ENCODE assay signal across 1 cellular context in the genomic region with DNA sequence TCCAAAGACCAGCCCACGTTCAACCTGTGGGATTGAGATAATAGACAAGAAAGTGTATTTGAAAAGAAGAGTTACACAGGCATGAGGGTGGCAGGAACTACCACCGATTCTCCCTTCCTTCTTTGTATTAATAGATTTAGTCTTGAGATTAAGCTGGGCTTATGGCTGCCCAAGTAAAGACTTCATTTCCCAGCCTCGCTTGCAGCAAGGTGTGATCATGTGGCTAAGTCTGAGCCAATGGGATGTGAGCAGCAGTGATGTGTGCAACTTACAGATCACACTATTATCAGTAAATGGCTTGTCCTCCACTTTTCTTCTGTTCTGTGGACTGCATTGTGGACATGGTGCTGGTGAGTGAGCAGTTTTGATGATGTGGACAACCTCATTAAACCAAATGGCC.
TF ChIP-seq lines count a peak whose summit lies in the region.

No MANE protein-coding gene starts in this region.

TF ChIP-seq in K562, 482 proteins besides CTCF, POLR2A, EP300 and RAD21 (continued from another document and continues in another):
- TF ChIP-seq, protein P1, sequence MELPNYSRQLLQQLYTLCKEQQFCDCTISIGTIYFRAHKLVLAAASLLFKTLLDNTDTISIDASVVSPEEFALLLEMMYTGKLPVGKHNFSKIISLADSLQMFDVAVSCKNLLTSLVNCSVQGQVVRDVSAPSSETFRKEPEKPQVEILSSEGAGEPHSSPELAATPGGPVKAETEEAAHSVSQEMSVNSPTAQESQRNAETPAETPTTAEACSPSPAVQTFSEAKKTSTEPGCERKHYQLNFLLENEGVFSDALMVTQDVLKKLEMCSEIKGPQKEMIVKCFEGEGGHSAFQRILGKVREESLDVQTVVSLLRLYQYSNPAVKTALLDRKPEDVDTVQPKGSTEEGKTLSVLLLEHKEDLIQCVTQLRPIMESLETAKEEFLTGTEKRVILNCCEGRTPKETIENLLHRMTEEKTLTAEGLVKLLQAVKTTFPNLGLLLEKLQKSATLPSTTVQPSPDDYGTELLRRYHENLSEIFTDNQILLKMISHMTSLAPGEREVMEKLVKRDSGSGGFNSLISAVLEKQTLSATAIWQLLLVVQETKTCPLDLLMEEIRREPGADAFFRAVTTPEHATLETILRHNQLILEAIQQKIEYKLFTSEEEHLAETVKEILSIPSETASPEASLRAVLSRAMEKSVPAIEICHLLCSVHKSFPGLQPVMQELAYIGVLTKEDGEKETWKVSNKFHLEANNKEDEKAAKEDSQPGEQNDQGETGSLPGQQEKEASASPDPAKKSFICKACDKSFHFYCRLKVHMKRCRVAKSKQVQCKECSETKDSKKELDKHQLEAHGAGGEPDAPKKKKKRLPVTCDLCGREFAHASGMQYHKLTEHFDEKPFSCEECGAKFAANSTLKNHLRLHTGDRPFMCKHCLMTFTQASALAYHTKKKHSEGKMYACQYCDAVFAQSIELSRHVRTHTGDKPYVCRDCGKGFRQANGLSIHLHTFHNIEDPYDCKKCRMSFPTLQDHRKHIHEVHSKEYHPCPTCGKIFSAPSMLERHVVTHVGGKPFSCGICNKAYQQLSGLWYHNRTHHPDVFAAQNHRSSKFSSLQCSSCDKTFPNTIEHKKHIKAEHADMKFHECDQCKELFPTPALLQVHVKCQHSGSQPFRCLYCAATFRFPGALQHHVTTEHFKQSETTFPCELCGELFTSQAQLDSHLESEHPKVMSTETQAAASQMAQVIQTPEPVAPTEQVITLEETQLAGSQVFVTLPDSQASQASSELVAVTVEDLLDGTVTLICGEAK (IDR thresholded peaks at IDR 0.05): no peak
- TF ChIP-seq, protein P1 (CRISPR knock-in tag; IDR thresholded peaks at IDR 0.05): no peak
- TF ChIP-seq GTF2B (IDR thresholded peaks at IDR 0.05; ENCODE audit: extremely low read depth, insufficient read length): no peak
- no peak for TF ChIP-seq NFATC3 (IDR thresholded peaks at IDR 0.05)
- no peak for TF ChIP-seq PTBP1 (IDR thresholded peaks at IDR 0.05; ENCODE audit: low read depth, low read length)
- no peak for TF ChIP-seq KLF6 (CRISPR knock-in tag; IDR thresholded peaks at IDR 0.05; ENCODE audit: borderline replicate concordance)
- TF ChIP-seq CREM (IDR thresholded peaks at IDR 0.05; ENCODE audit: low read depth): peak; percentile 65; the same call in 1 of the 2 replicates
- TF ChIP-seq KDM5B (IDR thresholded peaks at IDR 0.05; ENCODE audit: insufficient replicate concordance, low read depth, low read length): no peak
- no peak for TF ChIP-seq ZNF280A (IDR thresholded peaks at IDR 0.05; ENCODE audit: low read depth, partially characterized antibody)
- TF ChIP-seq HNRNPK (IDR thresholded peaks at IDR 0.05; ENCODE audit: low read depth, low read length, poor library complexity, severe bottlenecking): no peak
- TF ChIP-seq MBD2 (IDR thresholded peaks at IDR 0.05; ENCODE audit: borderline replicate concordance, low read depth): 0 out of 2 replicates have a peak, but pooled peaks have one; percentile 26
- TF ChIP-seq PCBP1 (IDR thresholded peaks at IDR 0.05; ENCODE audit: low read depth, low read length, poor library complexity, severe bottlenecking): no peak
- TF ChIP-seq YY1 (IDR thresholded peaks at IDR 0.05; ENCODE audit: borderline replicate concordance in 1 of 3, control insufficient read depth in 1 of 3, extremely low read depth in 1 of 3, insufficient read depth in 3 of 3, insufficient read length in 1 of 3, insufficient replicate concordance in 2 of 3, low read depth in 1 of 3, low read length in 2 of 3): peak; percentile 47 to 94 (median 82)
- 0 out of 2 replicates have a peak, but pooled peaks have one; percentile 41 for TF ChIP-seq L3MBTL2 (IDR thresholded peaks at IDR 0.05)
- TF ChIP-seq NRF1 (conservative IDR thresholded peaks at IDR 0.05 in 1 of 2, IDR thresholded peaks at IDR 0.05 in 1 of 2): 0 out of 4 replicates have a peak, but pooled peaks of 1 of the 2 experiments have one; percentile 11
- peak; percentile 91 for TF ChIP-seq HCFC1 (IDR thresholded peaks at IDR 0.05; ENCODE audit: low read depth, low read length)
- TF ChIP-seq PBX2 (CRISPR knock-in tag; IDR thresholded peaks at IDR 0.05; ENCODE audit: low read depth): no peak
- no peak for TF ChIP-seq PBX2 (tag; conservative IDR thresholded peaks at IDR 0.05; ENCODE audit: low read depth)
- TF ChIP-seq ZNF354B (CRISPR knock-in tag; IDR thresholded peaks at IDR 0.05): no peak
- no peak for TF ChIP-seq E2F8 (IDR thresholded peaks at IDR 0.05; ENCODE audit: low read depth, partially characterized antibody)
- peak; percentile 89 for TF ChIP-seq RAD51 (IDR thresholded peaks at IDR 0.05; ENCODE audit: borderline replicate concordance, low read depth)
- TF ChIP-seq, protein P2, sequence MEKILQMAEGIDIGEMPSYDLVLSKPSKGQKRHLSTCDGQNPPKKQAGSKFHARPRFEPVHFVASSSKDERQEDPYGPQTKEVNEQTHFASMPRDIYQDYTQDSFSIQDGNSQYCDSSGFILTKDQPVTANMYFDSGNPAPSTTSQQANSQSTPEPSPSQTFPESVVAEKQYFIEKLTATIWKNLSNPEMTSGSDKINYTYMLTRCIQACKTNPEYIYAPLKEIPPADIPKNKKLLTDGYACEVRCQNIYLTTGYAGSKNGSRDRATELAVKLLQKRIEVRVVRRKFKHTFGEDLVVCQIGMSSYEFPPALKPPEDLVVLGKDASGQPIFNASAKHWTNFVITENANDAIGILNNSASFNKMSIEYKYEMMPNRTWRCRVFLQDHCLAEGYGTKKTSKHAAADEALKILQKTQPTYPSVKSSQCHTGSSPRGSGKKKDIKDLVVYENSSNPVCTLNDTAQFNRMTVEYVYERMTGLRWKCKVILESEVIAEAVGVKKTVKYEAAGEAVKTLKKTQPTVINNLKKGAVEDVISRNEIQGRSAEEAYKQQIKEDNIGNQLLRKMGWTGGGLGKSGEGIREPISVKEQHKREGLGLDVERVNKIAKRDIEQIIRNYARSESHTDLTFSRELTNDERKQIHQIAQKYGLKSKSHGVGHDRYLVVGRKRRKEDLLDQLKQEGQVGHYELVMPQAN (IDR thresholded peaks at IDR 0.05; ENCODE audit: borderline replicate concordance): no peak
- TF ChIP-seq, protein P3, sequence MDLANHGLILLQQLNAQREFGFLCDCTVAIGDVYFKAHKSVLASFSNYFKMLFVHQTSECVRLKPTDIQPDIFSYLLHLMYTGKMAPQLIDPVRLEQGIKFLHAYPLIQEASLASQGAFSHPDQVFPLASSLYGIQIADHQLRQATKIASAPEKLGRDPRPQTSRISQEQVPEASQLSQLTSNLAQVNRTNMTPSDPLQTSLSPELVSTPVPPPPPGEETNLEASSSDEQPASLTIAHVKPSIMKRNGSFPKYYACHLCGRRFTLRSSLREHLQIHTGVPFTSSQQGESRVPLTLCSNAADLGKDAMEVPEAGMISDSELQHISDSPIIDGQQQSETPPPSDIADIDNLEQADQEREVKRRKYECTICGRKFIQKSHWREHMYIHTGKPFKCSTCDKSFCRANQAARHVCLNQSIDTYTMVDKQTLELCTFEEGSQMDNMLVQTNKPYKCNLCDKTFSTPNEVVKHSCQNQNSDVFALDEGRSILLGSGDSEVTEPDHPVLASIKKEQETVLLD (IDR thresholded peaks at IDR 0.05): no peak
- no peak; the same call in 1 of the 2 replicates for TF ChIP-seq TCF3 (CRISPR knock-in tag; IDR thresholded peaks at IDR 0.05)
- no peak for TF ChIP-seq HEY1 (CRISPR knock-in tag; IDR thresholded peaks at IDR 0.05; ENCODE audit: borderline replicate concordance)
- TF ChIP-seq CBFA2T2 (conservative IDR thresholded peaks at IDR 0.05): peak; percentile 35; the same call in 1 of the 2 replicates
- 0 out of 2 replicates have a peak, but pooled peaks have one; percentile 8 for TF ChIP-seq ZNF766 (CRISPR knock-in tag; conservative IDR thresholded peaks at IDR 0.05)
- TF ChIP-seq, protein P4, sequence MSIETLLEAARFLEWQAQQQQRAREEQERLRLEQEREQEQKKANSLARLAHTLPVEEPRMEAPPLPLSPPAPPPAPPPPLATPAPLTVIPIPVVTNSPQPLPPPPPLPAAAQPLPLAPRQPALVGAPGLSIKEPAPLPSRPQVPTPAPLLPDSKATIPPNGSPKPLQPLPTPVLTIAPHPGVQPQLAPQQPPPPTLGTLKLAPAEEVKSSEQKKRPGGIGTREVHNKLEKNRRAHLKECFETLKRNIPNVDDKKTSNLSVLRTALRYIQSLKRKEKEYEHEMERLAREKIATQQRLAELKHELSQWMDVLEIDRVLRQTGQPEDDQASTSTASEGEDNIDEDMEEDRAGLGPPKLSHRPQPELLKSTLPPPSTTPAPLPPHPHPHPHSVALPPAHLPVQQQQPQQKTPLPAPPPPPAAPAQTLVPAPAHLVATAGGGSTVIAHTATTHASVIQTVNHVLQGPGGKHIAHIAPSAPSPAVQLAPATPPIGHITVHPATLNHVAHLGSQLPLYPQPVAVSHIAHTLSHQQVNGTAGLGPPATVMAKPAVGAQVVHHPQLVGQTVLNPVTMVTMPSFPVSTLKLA (conservative IDR thresholded peaks at IDR 0.05): no peak
- no peak for TF ChIP-seq TRIM24 (IDR thresholded peaks at IDR 0.05)
